In the genomic region with DNA sequence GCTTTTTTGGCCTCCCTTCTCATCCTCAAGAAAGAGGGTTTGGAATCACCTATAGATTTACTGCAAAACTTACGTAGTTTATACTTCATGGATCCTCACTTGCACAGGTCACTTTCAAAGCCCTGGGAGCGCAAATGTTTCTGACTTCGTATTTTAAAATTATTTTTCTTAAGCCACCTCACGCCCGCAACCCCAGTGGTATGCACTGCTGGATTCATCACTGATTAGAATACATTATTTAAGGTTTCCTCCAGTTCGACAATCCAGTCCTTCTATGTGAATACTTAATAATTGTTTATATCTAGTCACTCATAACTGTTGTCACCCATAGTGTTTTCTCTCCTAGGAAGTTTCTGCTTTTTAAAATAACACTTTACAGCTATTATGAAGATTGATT, we compare ENCODE assay signal across 10 cellular contexts.
DNase-seq lines count a peak whose midpoint lies in the region; ATAC-seq and TF ChIP-seq lines count a peak whose summit lies in the region.
"Had no signal": no experiment of that assay in that cellular context is flagged by ENCODE, and none has a peak within 500 bp of the region (broad histone marks: within the 10 kb centered on the region; RNA-seq: fewer than 3 reads in every experiment).

No MANE protein-coding gene starts in this region.

- peak overlapping the region; percentile 21 for H3K4me3 ChIP-seq in cardiac muscle cell
- peak overlapping the region; percentile 60 for H3K4me3 ChIP-seq in epithelial cell of proximal tubule (ENCODE audit: low read depth, low read length)
- H3K4me3 ChIP-seq in osteoblast (ENCODE audit: insufficient read depth, low read length) = peak overlapping the region; percentile 52
- peak overlapping the region; percentile 48 to 52 for H3K4me3 ChIP-seq in aorta (ENCODE audit: low read length in 2 of 2)

- no peak overlapping the region for H2AFZ ChIP-seq in osteoblast (ENCODE audit: low read length)

- 13 to 33% methylated on average over 6 of the region's 6 CpGs for WGBS in aorta, 2 donors

- intact Hi-C loops in Right ventricle myocardium superior (cut with DNase I) (no loop called here), aorta (cut with DNase I) (loop anchor here in 1 of 2 donors (5.0 kb wide), 1 partner anchor 54 kb away; no protein-coding TSS in a partner anchor)

- H3K4me1 ChIP-seq in cardiac muscle cell (ENCODE audit: low read depth) = no peaks in the 10 kb centered on the region
- H3K4me1 ChIP-seq in osteoblast (ENCODE audit: insufficient read depth, low read length) = no peaks in the 10 kb centered on the region
- no peaks in the 10 kb centered on the region for H3K4me1 ChIP-seq in aorta (ENCODE audit: control insufficient read depth in 1 of 2, insufficient read depth in 2 of 2, low read length in 2 of 2)

- no peak for TF ChIP-seq CTCF in cardiac muscle cell (IDR thresholded peaks at IDR 0.05; ENCODE audit: low read depth, low read length)
- TF ChIP-seq CTCF in epithelial cell of proximal tubule (conservative IDR thresholded peaks at IDR 0.05; ENCODE audit: low read depth, low read length) = no peak
- no peak for TF ChIP-seq CTCF in osteoblast (IDR thresholded peaks at IDR 0.05; ENCODE audit: extremely low read depth, low read depth, low read length)

- no peak for ATAC-seq in Right ventricle myocardium superior (ENCODE audit: poor library complexity)
- no peak for ATAC-seq in aorta (ENCODE audit: low FRiP score)
- ATAC-seq in HG03175 (IDR thresholded peaks at IDR 0.05; ENCODE audit: unreplicated experiment) = no peak

- no peak for DNase-seq in cardiac muscle cell (ENCODE audit: low read depth in 1 of 2, low spot score in 1 of 2)
- DNase-seq in Right ventricle myocardium superior = no peak
- DNase-seq in epithelial cell of proximal tubule (ENCODE audit: low read depth) = no peak
- DNase-seq in osteoblast (ENCODE audit: insufficient read length, low spot score, missing footprints) = no peak
- no peak for DNase-seq in aorta
- DNase-seq in NAMALWA (ENCODE audit: low spot score) = no peak
- no peak for DNase-seq in 8988T
- DNase-seq: Kasumi-1, NCI-H526 treated with DMSO at 0.1 percent for 48 hours had no signal

- H3K9me3 ChIP-seq in cardiac muscle cell (ENCODE audit: low read depth) (no peaks in the 10 kb centered on the region), osteoblast (ENCODE audit: low read depth, low read length) (no peaks in the 10 kb centered on the region), aorta (ENCODE audit: control insufficient read depth, low read length) (no peaks in the 10 kb centered on the region)

- H3K27ac ChIP-seq in cardiac muscle cell (no peak overlapping the region), osteoblast (ENCODE audit: low read depth, low read length) (no peak overlapping the region), aorta (ENCODE audit: low read depth in 1 of 2, low read length in 2 of 2) (peak overlapping the region in 1 of 2 donors; percentile 65)

- H3K4me2 ChIP-seq in osteoblast (ENCODE audit: insufficient read depth, low read length) = no peak overlapping the region

- H3K36me3 ChIP-seq in cardiac muscle cell (no peaks in the 10 kb centered on the region), osteoblast (ENCODE audit: insufficient read depth, low read length) (no peaks in the 10 kb centered on the region), aorta (ENCODE audit: control insufficient read depth in 1 of 2, insufficient read depth in 2 of 2, low read length in 1 of 2) (no peaks in the 10 kb centered on the region)

- no peaks in the 10 kb centered on the region for H3K79me2 ChIP-seq in osteoblast (ENCODE audit: insufficient read depth, low read length)

- no peaks in the 10 kb centered on the region for H4K20me1 ChIP-seq in osteoblast (ENCODE audit: insufficient read depth, low read length)

- H3K27me3 ChIP-seq in cardiac muscle cell (no peaks in the 10 kb centered on the region), osteoblast (ENCODE audit: insufficient read depth, low read length) (no peaks in the 10 kb centered on the region), aorta (ENCODE audit: control insufficient read depth in 1 of 2, insufficient read depth in 2 of 2, low read length in 1 of 2) (no peaks in the 10 kb centered on the region)
